8 cellular contexts compared by ENCODE assay signal in genomic region chr9:91151014-91151740, GRCh38.
DNase-seq lines count a peak whose midpoint lies in the region; ATAC-seq and TF ChIP-seq lines count a peak whose summit lies in the region.

No MANE protein-coding gene starts in this region.

- H3K9ac ChIP-seq in MM.1S (ENCODE audit: low read length) = peak overlapping the region; percentile 74

- no peaks in the 10 kb centered on the region for H3K9me2 ChIP-seq in MM.1S (replicated peaks; ENCODE audit: insufficient read depth, low read length)
- H3K9me2 ChIP-seq in OCI-LY7 (ENCODE audit: insufficient read depth, low read length) = no peaks in the 10 kb centered on the region
- H3K9me2 ChIP-seq in PC-9 (ENCODE audit: insufficient read depth) = no peaks in the 10 kb centered on the region

- CTCF ChIA-PET in OCI-LY7 (lab: Charles Lee; ENCODE audit: unreplicated experiment) (no interaction called here), PC-9 (lab: Charles Lee) (interaction anchor here (0.6 kb wide), 2 partner anchors 236 to 267 kb away, joined by 3 to 4 read pairs; no protein-coding TSS in a partner anchor)

- H3K9me3 ChIP-seq in MM.1S (replicated peaks; ENCODE audit: insufficient read depth, low read length) = no peaks in the 10 kb centered on the region
- peaks cover 0 to 18% (median 0%) of the 10 kb centered on the region in 4 donors for H3K9me3 ChIP-seq in tibial nerve
- H3K9me3 ChIP-seq in OCI-LY7 (ENCODE audit: low read length) = peaks cover 9% of the 10 kb centered on the region; the same call in 1 of the 2 replicates
- peaks cover 5% of the 10 kb centered on the region; the same call in 1 of the 2 replicates for H3K9me3 ChIP-seq in PC-9 (ENCODE audit: insufficient read depth, low read depth)

- peaks cover 2% of the 10 kb centered on the region for H3K36me3 Mint-ChIP-seq in central memory CD8-positive, alpha-beta T cell (ENCODE audit: insufficient read depth)

- POLR2A ChIA-PET in OCI-LY7 (lab: Charles Lee) = interaction anchor here (0.7 to 2.1 kb wide), 4 partner anchors 14 to 209 kb away, joined by 3 to 4 read pairs (median 3); no protein-coding TSS in a partner anchor
- POLR2A ChIA-PET in PC-9 (lab: Charles Lee; ENCODE audit: unreplicated experiment) = no interaction called here

- H3K4me2 ChIP-seq in MM.1S (ENCODE audit: low read depth, low read length) (peak overlapping the region; percentile 67), OCI-LY7 (ENCODE audit: low read length) (no peak overlapping the region), PC-9 (no peak overlapping the region)

- peak overlapping the region; percentile 70 for H3K4me3 Mint-ChIP-seq in central memory CD8-positive, alpha-beta T cell

- H3K4me3 ChIP-seq in MM.1S (ENCODE audit: low read length) = peak overlapping the region; percentile 15; the same call in 1 of the 2 replicates
- no peak overlapping the region for H3K4me3 ChIP-seq in tibial nerve
- H3K4me3 ChIP-seq in OCI-LY7 (ENCODE audit: low read depth, low read length, poor library complexity, severe bottlenecking) = no peak overlapping the region
- no peak overlapping the region for H3K4me3 ChIP-seq in PC-9

- TF ChIP-seq CTCF in MM.1S (IDR thresholded peaks at IDR 0.05; ENCODE audit: low read length) (no peak), tibial nerve (IDR thresholded peaks at IDR 0.05) (peak in 1 of 5 experiments; percentile 50), OCI-LY7 (conservative IDR thresholded peaks at IDR 0.05; ENCODE audit: low read length) (no peak), PC-9 (conservative IDR thresholded peaks at IDR 0.05) (no peak)

- WGBS in tibial nerve, 2 donors = 47 to 55% methylated on average over 6 of the region's 6 CpGs

- no peak for TF ChIP-seq POLR2A in GM18505 (IDR thresholded peaks at IDR 0.05; ENCODE audit: borderline replicate concordance, extremely low read depth, insufficient read depth, insufficient read length)
- no peak for TF ChIP-seq POLR2A in tibial nerve (IDR thresholded peaks at IDR 0.05)

- H3K27me3 ChIP-seq in MM.1S (replicated peaks; ENCODE audit: insufficient read depth, low read length) (no peaks in the 10 kb centered on the region), tibial nerve (no peaks in the 10 kb centered on the region), PC-9 (ENCODE audit: insufficient read depth, low read depth) (no peaks in the 10 kb centered on the region)

- peak overlapping the region; percentile 38 for H3K27ac Mint-ChIP-seq in central memory CD8-positive, alpha-beta T cell (ENCODE audit: low read depth)

- TF ChIP-seq EP300 in tibial nerve (IDR thresholded peaks at IDR 0.05) = peak; percentile 73 to 90

- H3K4me1 Mint-ChIP-seq in central memory CD8-positive, alpha-beta T cell = peaks cover 46% of the 10 kb centered on the region

- no peaks in the 10 kb centered on the region for H3K27me3 Mint-ChIP-seq in central memory CD8-positive, alpha-beta T cell

- H4K20me1 ChIP-seq in MM.1S (ENCODE audit: insufficient read depth, low read length) = no peaks in the 10 kb centered on the region
- H4K20me1 ChIP-seq in OCI-LY7 (ENCODE audit: insufficient read depth, low read length) = no peaks in the 10 kb centered on the region
- H4K20me1 ChIP-seq in PC-9 (ENCODE audit: insufficient read depth) = no peaks in the 10 kb centered on the region

- H3K4me1 ChIP-seq in MM.1S (ENCODE audit: low read length) (peaks cover 60% of the 10 kb centered on the region), tibial nerve (peaks cover 0 to 5% (median 2%) of the 10 kb centered on the region in 4 donors), OCI-LY7 (ENCODE audit: insufficient read depth, low read length, poor library complexity, severe bottlenecking) (peaks cover 4% of the 10 kb centered on the region), PC-9 (replicated peaks; ENCODE audit: insufficient read depth) (no peaks in the 10 kb centered on the region)

- intact Hi-C loops in OCI-LY7 (cut with micrococcal nuclease; ENCODE audit: unreplicated experiment) (no loop called here), PC-9 (cut with micrococcal nuclease; ENCODE audit: unreplicated experiment) (no loop called here)

- H3K79me2 ChIP-seq in MM.1S (ENCODE audit: low read length) (peaks cover 18% of the 10 kb centered on the region; the same call in 1 of the 2 replicates), OCI-LY7 (ENCODE audit: insufficient read depth, low read depth, low read length) (no peaks in the 10 kb centered on the region), PC-9 (ENCODE audit: low read depth) (no peaks in the 10 kb centered on the region)

- BruUV-seq in OCI-LY7 (replicated peaks; lab: Mats Ljungman, UMichigan) = no TSS peak
- BruUV-seq in PC-9 (replicated peaks; lab: Mats Ljungman, UMichigan) = no TSS peak

- H2AFZ ChIP-seq in MM.1S (ENCODE audit: low read length) (no peak overlapping the region), OCI-LY7 (ENCODE audit: low read length) (no peak overlapping the region), PC-9 (no peak overlapping the region)

- DNase-seq in MM.1S (peak; percentile 97), tibial nerve (ENCODE audit: low spot score in 2 of 2) (peak in 1 of 2 donors; percentile 52), NCI-H526 (lab: John Stamatoyannopoulos, UW) (no peak), OCI-LY7 (ENCODE audit: low spot score) (no peak), PC-9 (no peak)
- DNase-seq in central memory CD8-positive, alpha-beta T cell (ENCODE audit: low spot score in 2 of 2) = peak in 1 of 2 donors; percentile 49

- H3K27ac ChIP-seq in MM.1S (ENCODE audit: low read length) (peak overlapping the region; percentile 95), tibial nerve (peak overlapping the region in 3 of 4 donors; percentile 62 to 83 (median 73)), OCI-LY7 (ENCODE audit: low read depth, low read length, poor library complexity, severe bottlenecking) (no peak overlapping the region), PC-9 (no peak overlapping the region)

- H3F3A ChIP-seq in MM.1S (ENCODE audit: insufficient read depth, low read length) = peaks cover 44% of the 10 kb centered on the region
- no peaks in the 10 kb centered on the region for H3F3A ChIP-seq in PC-9 (ENCODE audit: insufficient read depth, low read depth)

- no peaks in the 10 kb centered on the region for H3K36me3 ChIP-seq in MM.1S (replicated peaks; ENCODE audit: insufficient read depth, low read length)
- H3K36me3 ChIP-seq in tibial nerve = no peaks in the 10 kb centered on the region
- H3K36me3 ChIP-seq in OCI-LY7 (ENCODE audit: insufficient read depth, low read length) = no peaks in the 10 kb centered on the region
- no peaks in the 10 kb centered on the region for H3K36me3 ChIP-seq in PC-9 (ENCODE audit: low read depth)

- no peaks in the 10 kb centered on the region for H3K9me3 Mint-ChIP-seq in central memory CD8-positive, alpha-beta T cell

- ATAC-seq in GM18505 (IDR thresholded peaks at IDR 0.05; ENCODE audit: unreplicated experiment) (peak; percentile 75), GM21825 (IDR thresholded peaks at IDR 0.05; ENCODE audit: unreplicated experiment) (peak; percentile 58)
- peak; percentile 94 for ATAC-seq in central memory CD8-positive, alpha-beta T cell (replicated peaks; ENCODE audit: extremely low read depth, poor library complexity, severe bottlenecking)

Comparison
In these comparisons a context has a peak if more than half of its experiments do, and no peak if none do; other contexts are left out.
1. H3K27ac ChIP-seq: peak in MM.1S (single experiment) and tibial nerve (3 of 4); none in OCI-LY7 (single experiment) and PC-9 (single experiment).
2. Peak in every context shown above with its lines, with median percentiles within 50 percentile points of each other: ATAC-seq.